1 cellular context compared by ENCODE assay signal in the genomic region with DNA sequence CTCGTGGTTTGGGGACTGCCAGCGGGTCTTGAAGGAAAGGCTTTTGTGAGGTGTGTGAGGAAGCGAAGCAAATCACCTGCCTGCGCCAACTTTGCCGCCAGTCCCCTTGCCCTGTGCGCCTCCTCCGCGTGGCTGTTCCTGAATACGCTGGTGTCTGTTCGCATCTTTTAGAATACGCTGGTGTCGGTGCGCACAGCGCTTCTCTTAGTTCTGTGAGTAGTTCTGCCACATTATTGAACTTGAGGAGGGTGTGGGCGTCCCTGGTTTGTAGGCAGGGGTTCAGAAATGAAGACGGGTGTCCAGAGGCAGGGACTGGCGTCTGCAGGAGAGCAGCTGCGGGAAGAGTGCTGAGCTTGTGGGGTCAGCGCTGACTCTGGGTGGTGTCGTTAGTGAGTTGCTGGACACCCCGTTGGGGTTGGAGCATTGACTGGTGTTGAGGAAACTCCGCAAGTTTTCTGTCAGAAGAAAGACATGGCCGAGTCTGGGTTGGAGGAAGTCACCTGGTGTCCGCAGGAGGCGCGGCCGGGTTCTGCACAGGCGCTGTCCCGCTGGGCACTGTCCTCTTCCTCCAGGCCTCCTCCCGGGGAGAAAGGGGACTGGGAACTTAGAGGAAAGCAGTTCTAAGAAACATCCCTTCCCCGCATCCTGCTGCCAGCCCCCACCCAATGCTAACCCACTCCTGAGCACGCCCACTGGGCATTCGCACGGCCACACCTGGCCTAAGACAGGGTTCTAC.
TF ChIP-seq lines count a peak whose summit lies in the region.

No MANE protein-coding gene starts in this region.

TF ChIP-seq in H1, 55 proteins besides CTCF, POLR2A, EP300 and RAD21 (continued from another document):
- TF ChIP-seq YY1 (IDR thresholded peaks at IDR 0.05; ENCODE audit: low read depth, low read length) = peak; percentile 53; the same call in 1 of the 2 replicates
- TF ChIP-seq RBBP5 (IDR thresholded peaks at IDR 0.05; ENCODE audit: borderline replicate concordance, low read depth, low read length) = no peak
- peak in 1 of 2 experiments; percentile 77; a peak in 2 of 4 replicates for TF ChIP-seq SIN3A (conservative IDR thresholded peaks at IDR 0.05 in 1 of 2, IDR thresholded peaks at IDR 0.05 in 1 of 2; ENCODE audit: low read depth in 1 of 2, low read length in 2 of 2)
